ENCODE assay signal across 1 cellular context in the genomic region with DNA sequence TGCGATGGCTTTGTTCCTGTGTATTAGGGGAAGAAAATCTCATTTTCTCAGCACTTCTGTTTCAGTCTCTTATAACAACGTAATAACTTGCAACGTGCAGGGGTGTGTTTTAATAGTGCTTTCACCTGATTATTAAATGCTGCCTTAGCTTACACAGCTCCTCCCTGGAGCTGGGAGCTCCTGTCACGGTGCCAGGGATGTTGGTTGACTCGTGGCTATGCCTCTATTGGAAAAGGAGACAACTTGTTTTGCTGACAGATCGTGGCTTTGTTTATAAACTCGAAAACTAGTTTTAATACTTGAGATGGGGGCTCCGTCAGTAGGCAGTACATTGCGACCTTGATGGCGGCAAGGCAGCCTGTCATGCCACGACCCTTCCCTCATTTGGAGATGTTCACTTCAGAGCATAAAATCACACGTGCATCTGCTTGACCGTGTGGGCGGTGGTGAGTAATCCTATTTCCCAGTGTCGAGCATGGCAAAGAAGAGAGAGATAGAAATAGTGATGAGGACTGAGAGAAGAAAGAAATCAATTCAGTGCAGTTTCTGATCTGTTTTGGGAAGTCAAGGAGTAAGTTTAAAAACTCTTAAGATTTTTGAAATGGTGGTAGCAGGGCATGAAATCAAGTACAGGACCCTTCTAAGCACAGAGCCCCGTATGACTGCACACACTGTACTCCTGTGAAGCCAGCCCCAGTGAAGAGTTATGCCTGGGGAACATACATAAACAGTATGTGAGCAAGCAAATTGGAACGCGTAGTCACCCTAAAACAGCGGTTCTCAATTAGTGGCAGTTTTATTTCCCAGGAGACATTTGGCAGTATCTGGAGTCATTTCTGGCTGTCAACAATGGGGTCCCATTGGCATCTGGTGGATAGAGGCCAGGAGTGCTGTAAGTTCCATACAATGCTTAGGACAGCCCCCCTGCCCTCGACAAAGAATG.
TF ChIP-seq lines count a peak whose summit lies in the region.

No MANE protein-coding gene starts in this region.

TF ChIP-seq in WTC11, 78 proteins besides CTCF, POLR2A, EP300 and RAD21 (continued from another document):
- TF ChIP-seq, protein P1, sequence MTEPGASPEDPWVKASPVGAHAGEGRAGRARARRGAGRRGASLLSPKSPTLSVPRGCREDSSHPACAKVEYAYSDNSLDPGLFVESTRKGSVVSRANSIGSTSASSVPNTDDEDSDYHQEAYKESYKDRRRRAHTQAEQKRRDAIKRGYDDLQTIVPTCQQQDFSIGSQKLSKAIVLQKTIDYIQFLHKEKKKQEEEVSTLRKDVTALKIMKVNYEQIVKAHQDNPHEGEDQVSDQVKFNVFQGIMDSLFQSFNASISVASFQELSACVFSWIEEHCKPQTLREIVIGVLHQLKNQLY (CRISPR knock-in tag; IDR thresholded peaks at IDR 0.05), result no peak
- TF ChIP-seq, protein P2, sequence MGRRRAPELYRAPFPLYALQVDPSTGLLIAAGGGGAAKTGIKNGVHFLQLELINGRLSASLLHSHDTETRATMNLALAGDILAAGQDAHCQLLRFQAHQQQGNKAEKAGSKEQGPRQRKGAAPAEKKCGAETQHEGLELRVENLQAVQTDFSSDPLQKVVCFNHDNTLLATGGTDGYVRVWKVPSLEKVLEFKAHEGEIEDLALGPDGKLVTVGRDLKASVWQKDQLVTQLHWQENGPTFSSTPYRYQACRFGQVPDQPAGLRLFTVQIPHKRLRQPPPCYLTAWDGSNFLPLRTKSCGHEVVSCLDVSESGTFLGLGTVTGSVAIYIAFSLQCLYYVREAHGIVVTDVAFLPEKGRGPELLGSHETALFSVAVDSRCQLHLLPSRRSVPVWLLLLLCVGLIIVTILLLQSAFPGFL (CRISPR knock-in tag; IDR thresholded peaks at IDR 0.05; ENCODE audit: borderline replicate concordance), result no peak
- TF ChIP-seq TEAD4 (CRISPR knock-in tag; IDR thresholded peaks at IDR 0.05) (no peak), TCF7 (CRISPR knock-in tag; IDR thresholded peaks at IDR 0.05; ENCODE audit: low read depth) (no peak), GTF2I (CRISPR knock-in tag; conservative IDR thresholded peaks at IDR 0.05) (no peak), CBFB (CRISPR knock-in tag; IDR thresholded peaks at IDR 0.05; ENCODE audit: low read depth) (no peak), ZNF317 (CRISPR knock-in tag; IDR thresholded peaks at IDR 0.05; ENCODE audit: borderline replicate concordance, low read depth) (no peak), ELF4 (CRISPR knock-in tag; IDR thresholded peaks at IDR 0.05; ENCODE audit: low read depth) (no peak), HMGA2 (CRISPR knock-in tag; IDR thresholded peaks at IDR 0.05) (no peak), IRF2 (CRISPR knock-in tag; IDR thresholded peaks at IDR 0.05; ENCODE audit: borderline replicate concordance, low read depth) (no peak)
- TF ChIP-seq, protein P3, sequence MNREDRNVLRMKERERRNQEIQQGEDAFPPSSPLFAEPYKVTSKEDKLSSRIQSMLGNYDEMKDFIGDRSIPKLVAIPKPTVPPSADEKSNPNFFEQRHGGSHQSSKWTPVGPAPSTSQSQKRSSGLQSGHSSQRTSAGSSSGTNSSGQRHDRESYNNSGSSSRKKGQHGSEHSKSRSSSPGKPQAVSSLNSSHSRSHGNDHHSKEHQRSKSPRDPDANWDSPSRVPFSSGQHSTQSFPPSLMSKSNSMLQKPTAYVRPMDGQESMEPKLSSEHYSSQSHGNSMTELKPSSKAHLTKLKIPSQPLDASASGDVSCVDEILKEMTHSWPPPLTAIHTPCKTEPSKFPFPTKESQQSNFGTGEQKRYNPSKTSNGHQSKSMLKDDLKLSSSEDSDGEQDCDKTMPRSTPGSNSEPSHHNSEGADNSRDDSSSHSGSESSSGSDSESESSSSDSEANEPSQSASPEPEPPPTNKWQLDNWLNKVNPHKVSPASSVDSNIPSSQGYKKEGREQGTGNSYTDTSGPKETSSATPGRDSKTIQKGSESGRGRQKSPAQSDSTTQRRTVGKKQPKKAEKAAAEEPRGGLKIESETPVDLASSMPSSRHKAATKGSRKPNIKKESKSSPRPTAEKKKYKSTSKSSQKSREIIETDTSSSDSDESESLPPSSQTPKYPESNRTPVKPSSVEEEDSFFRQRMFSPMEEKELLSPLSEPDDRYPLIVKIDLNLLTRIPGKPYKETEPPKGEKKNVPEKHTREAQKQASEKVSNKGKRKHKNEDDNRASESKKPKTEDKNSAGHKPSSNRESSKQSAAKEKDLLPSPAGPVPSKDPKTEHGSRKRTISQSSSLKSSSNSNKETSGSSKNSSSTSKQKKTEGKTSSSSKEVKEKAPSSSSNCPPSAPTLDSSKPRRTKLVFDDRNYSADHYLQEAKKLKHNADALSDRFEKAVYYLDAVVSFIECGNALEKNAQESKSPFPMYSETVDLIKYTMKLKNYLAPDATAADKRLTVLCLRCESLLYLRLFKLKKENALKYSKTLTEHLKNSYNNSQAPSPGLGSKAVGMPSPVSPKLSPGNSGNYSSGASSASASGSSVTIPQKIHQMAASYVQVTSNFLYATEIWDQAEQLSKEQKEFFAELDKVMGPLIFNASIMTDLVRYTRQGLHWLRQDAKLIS (CRISPR knock-in tag; IDR thresholded peaks at IDR 0.05; ENCODE audit: borderline replicate concordance), result no peak
